ENCODE assay signal across 8 cellular contexts in genomic region chr11:65780770-65781151, GRCh38. TPM values are rescaled to one million over a fixed set of nuclear protein-coding genes. Genes with fewer than 3 reads are reported as not detected.
DNase-seq lines count a peak whose midpoint lies in the region; ATAC-seq, FAIRE-seq and TF ChIP-seq lines count a peak whose summit lies in the region.

A gene with protein sequence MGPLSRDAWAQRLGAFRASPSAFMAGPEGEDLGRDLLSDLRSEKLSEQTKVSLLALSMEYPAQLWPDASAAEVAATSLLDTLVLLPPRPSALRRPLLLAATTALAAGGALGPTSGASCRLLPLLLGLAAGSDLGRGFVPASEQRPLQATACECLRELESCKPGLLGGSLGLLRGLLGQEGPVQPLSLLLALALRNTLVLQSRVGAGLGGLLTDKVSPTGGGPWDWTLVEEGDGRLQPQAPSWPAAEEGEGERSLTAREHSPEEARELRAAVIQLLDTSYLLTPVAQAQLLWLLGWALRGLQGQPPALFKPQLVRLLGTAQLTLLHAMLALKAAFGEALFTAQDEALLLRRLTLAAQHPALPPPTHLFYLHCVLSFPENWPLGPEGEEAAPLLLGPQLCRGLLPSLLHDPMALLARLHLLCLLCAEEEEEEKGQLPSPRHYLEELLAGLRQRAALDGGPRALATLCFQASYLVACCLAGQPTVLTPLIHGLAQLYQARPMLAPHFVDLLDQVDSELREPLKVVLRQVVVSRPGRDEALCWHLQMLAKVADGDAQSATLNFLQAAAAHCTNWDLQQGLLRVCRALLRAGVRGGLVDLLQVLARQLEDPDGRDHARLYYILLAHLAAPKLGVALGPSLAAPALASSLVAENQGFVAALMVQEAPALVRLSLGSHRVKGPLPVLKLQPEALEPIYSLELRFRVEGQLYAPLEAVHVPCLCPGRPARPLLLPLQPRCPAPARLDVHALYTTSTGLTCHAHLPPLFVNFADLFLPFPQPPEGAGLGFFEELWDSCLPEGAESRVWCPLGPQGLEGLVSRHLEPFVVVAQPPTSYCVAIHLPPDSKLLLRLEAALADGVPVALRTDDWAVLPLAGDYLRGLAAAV (minus strand): TSS chr11:65780976. CDS start chr11:65780591, 385 bp downstream.

- H3K4me1 ChIP-seq in endothelial cell of umbilical vein (ENCODE audit: control insufficient read depth, extremely low read depth, insufficient read depth, low read length): peaks cover 5% of the 10 kb centered on the region

- peak within 1 kb of the TSS; percentile 78 for H3K4me2 ChIP-seq in endothelial cell of umbilical vein (ENCODE audit: insufficient read depth, low read length)

- H3K79me2 ChIP-seq in endothelial cell of umbilical vein (ENCODE audit: control insufficient read depth, insufficient read depth, low read length): peaks cover 24% of the 10 kb centered on the region

- H3K9ac ChIP-seq in endothelial cell of umbilical vein (replicated peaks; ENCODE audit: extremely low read depth, insufficient read depth, low read length): peak within 1 kb of the TSS; percentile 91

- dilution Hi-C loops in endothelial cell of umbilical vein (cut with MboI; ENCODE audit: extremely low pct_ligation_motif_present, low sequenced_read_pairs): no loop called here

- TF ChIP-seq CTCF in endothelial cell of umbilical vein (IDR thresholded peaks at IDR 0.05; ENCODE audit: extremely low read depth in 1 of 2, insufficient read depth in 1 of 2, low read depth in 1 of 2, low read length in 2 of 2): no peak
- no peak for TF ChIP-seq CTCF in mesothelial cell of epicardium (IDR thresholded peaks at IDR 0.05; ENCODE audit: unreplicated experiment)

- peak within 1 kb of the TSS; percentile 81 for H3K27ac ChIP-seq in endothelial cell of umbilical vein (ENCODE audit: insufficient read depth, low read depth, low read length)

- H3K9me3 Mint-ChIP-seq in mesothelial cell of epicardium: no peaks in the 10 kb centered on the region

- POLR2A ChIA-PET in endothelial cell of umbilical vein (lab: Charles Lee): no interaction called here

- BruUV-seq in endothelial cell of umbilical vein (replicated peaks; lab: Mats Ljungman, UMichigan): no TSS peak

- peak within 1 kb of the TSS; percentile 94 for H2AFZ ChIP-seq in endothelial cell of umbilical vein (ENCODE audit: low read depth, low read length)

- peaks cover 12 to 14% of the 10 kb centered on the region in 2 experiments for H3K36me3 ChIP-seq in endothelial cell of umbilical vein (ENCODE audit: control insufficient read depth in 2 of 2, extremely low read depth in 1 of 2, insufficient read depth in 2 of 2, low read length in 2 of 2)

- DNase-seq in NCI-H2107 (lab: John Stamatoyannopoulos, UW) (peak; percentile 34), NCI-H2107 treated with DMSO at 0.1 percent for 48 hours (lab: John Stamatoyannopoulos, UW; ENCODE audit: unreplicated experiment) (no peak), NCI-H2171 treated with DMSO at 0.1 percent for 48 hours (lab: John Stamatoyannopoulos, UW) (peak; percentile 45), endothelial cell of umbilical vein (ENCODE audit: low read depth, low spot score) (peak; percentile 41), mesothelial cell of epicardium (ENCODE audit: low spot score in 2 of 2, unreplicated experiment in 2 of 2) (peak; percentile 58 to 67)
- DNase-seq in activated CD8-positive, alpha-beta memory T cell treated with anti-CD3 and anti-CD28 coated beads, Interleukin-2, amount 50 U/mL, for 4 hours: peak; percentile 74
- DNase-seq in stimulated activated CD8-positive, alpha-beta memory T cell treated with anti-CD3 and anti-CD28 coated beads, Interleukin-2, amount 100 ng/mL, for 48 hours (ENCODE audit: low read depth in 2 of 2): peak; percentile 63 to 68

- intact Hi-C loops in endothelial cell of umbilical vein (cut with micrococcal nuclease): loop anchor here (1.0 to 2.0 kb wide), 3 partner anchors 38 to 208 kb away; partner anchors contain the start of gene CFL1

- CTCF ChIA-PET in endothelial cell of umbilical vein (lab: Charles Lee): interaction anchor here (0.7 to 4.1 kb wide), 33 partner anchors 10 to 217 kb away, joined by 3 to 109 read pairs (median 7); partner anchors contain the start of genes CCDC85B, EFEMP2, FIBP and KAT5

- peak; percentile 49 for TF ChIP-seq POLR2A in endothelial cell of umbilical vein (IDR thresholded peaks at IDR 0.05; ENCODE audit: low read depth, low read length)

- H3K9me1 ChIP-seq in endothelial cell of umbilical vein (replicated peaks; ENCODE audit: control insufficient read depth, extremely low read depth, insufficient read depth, low read length): no peaks in the 10 kb centered on the region

- peaks cover 8 to 9% of the 10 kb centered on the region in 2 experiments for H3K27me3 ChIP-seq in endothelial cell of umbilical vein (ENCODE audit: control insufficient read depth in 2 of 2, insufficient read depth in 2 of 2, low read length in 2 of 2)

- H4K20me1 ChIP-seq in endothelial cell of umbilical vein (replicated peaks; ENCODE audit: control insufficient read depth, extremely low read depth, insufficient read depth, low read length): no peaks in the 10 kb centered on the region

- peaks cover 20% of the 10 kb centered on the region for H3K4me1 Mint-ChIP-seq in mesothelial cell of epicardium

- peaks cover 10% of the 10 kb centered on the region for H3K36me3 Mint-ChIP-seq in mesothelial cell of epicardium

- FAIRE-seq in endothelial cell of umbilical vein (lab: Jason Lieb, UNC): peak; percentile 15

- peak within 1 kb of the TSS; percentile 84 for H3K4me3 Mint-ChIP-seq in mesothelial cell of epicardium

- H3K27ac Mint-ChIP-seq in mesothelial cell of epicardium: peak within 1 kb of the TSS; percentile 95

- H3K4me3 ChIP-seq in endothelial cell of umbilical vein (replicated peaks in 1 of 3; ENCODE audit: insufficient read depth in 1 of 3, low read depth in 1 of 3, low read length in 3 of 3): peak within 1 kb of the TSS; percentile 55 to 74 (median 73)

- H3K27me3 Mint-ChIP-seq in mesothelial cell of epicardium (ENCODE audit: low read depth): peaks cover 25% of the 10 kb centered on the region

- ATAC-seq in HG02588 (IDR thresholded peaks at IDR 0.05; ENCODE audit: unreplicated experiment): peak; percentile 56

- no peaks in the 10 kb centered on the region for H3K9me3 ChIP-seq in endothelial cell of umbilical vein (replicated peaks; ENCODE audit: control insufficient read depth, insufficient read depth, low read length)

TF ChIP-seq in endothelial cell of umbilical vein, 7 proteins besides CTCF, POLR2A, EP300 and RAD21:
- no peak for TF ChIP-seq MYC (IDR thresholded peaks at IDR 0.05; ENCODE audit: low read depth, low read length)
- TF ChIP-seq POLR2AphosphoS5 (IDR thresholded peaks at IDR 0.05; ENCODE audit: insufficient read depth, low read depth, low read length): peak; percentile 73

RNA-seq across cellular contexts. Expression of the gene that starts here (rescaled TPM):
- total RNA-seq in endothelial cell of umbilical vein (15.3 and 15.5 TPM in 2 replicates), mesothelial cell of epicardium (23.3 to 24.9 TPM (median 24.3 TPM) in 3 replicates)
- 9.2 and 13.0 TPM in 2 replicates for polyA plus RNA-seq in endothelial cell of umbilical vein
- 5.2 and 7.3 TPM in 2 replicates for polyA plus RNA-seq in endothelial cell of umbilical vein (2011; cell fraction: cytosol; rRNA removed)
- polyA plus RNA-seq in endothelial cell of umbilical vein (2011; cell fraction: nucleus; rRNA removed): 7.8 and 8.5 TPM in 2 replicates
- polyA plus RNA-seq in endothelial cell of umbilical vein (2012): 7.0 and 9.4 TPM in 2 replicates
- polyA minus RNA-seq in endothelial cell of umbilical vein: 10.6 and 11.9 TPM in 2 replicates
- polyA minus RNA-seq in endothelial cell of umbilical vein (2011; cell fraction: cytosol; rRNA and poly(A)+ RNA removed): 22.0 TPM
- polyA minus RNA-seq in endothelial cell of umbilical vein (2011; cell fraction: nucleus; rRNA and poly(A)+ RNA removed): 7.5 and 7.9 TPM in 2 replicates
